In the genomic region with DNA sequence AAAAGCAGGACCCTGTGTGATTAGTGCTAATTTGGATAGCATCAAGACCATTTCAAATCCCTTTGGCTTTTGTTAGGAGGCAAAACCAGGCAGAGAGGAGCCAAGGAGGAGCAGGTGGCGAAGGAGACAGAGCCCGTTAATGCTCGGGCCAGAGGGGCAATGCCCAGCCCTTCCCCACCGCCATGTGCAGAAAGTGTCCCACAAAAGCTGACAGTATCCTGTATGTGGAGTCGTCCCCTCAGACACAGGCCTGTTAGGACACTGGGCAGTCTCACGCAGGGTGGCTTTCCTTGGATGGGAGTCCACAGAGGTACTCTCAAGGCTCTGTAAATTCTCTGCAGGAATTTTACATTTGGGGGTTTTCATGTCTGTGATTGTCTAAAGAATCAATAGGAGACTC, we compare ENCODE assay signal across 20 cellular contexts. TPM values are rescaled to one million over a fixed set of nuclear protein-coding genes. Genes with fewer than 3 reads are reported as not detected.
"Had no signal": no experiment of that assay in that cellular context is flagged by ENCODE, and none has a peak within 500 bp of the region (broad histone marks: within the 10 kb centered on the region; RNA-seq: fewer than 3 reads in every experiment).

No MANE protein-coding gene starts in this region.

- H3K4me3 Mint-ChIP-seq: dendritic cell treated with granulocyte-macrophage colony-stimulating factor and Interleukin-4, amounts not matched to agents 40 ng/mL and 50 ng/mL, for 4 days; effector memory CD8-positive, alpha-beta T cell; naive thymus-derived CD4-positive, alpha-beta T cell; nephron; stimulated activated memory B cell treated with anti-CD40 and anti-IgM and Interleukin-4, amounts not matched to agents 10 μg/mL and 1 μg/mL and 100 μg/mL, for 72 hours; stimulated activated naive CD8-positive, alpha-beta T cell treated with anti-CD3 and anti-CD28 coated beads, Interleukin-15, Interleukin-2, amounts not matched to agents 100 ng/mL and 50 ng/mL, for 24 hours had no signal

- H3K36me3 Mint-ChIP-seq: neural progenitor cell; stimulated activated memory B cell treated with anti-CD40 and anti-IgM and Interleukin-4, amounts not matched to agents 10 μg/mL and 1 μg/mL and 100 μg/mL, for 72 hours had no signal

- H3K27ac Mint-ChIP-seq: dendritic cell treated with granulocyte-macrophage colony-stimulating factor and Interleukin-4, amounts not matched to agents 40 ng/mL and 50 ng/mL, for 4 days; effector memory CD8-positive, alpha-beta T cell; naive thymus-derived CD4-positive, alpha-beta T cell; nephron; neural progenitor cell; stimulated activated memory B cell treated with anti-CD40 and anti-IgM and Interleukin-4, amounts not matched to agents 10 μg/mL and 1 μg/mL and 100 μg/mL, for 72 hours; stimulated activated naive CD8-positive, alpha-beta T cell treated with anti-CD3 and anti-CD28 coated beads, Interleukin-15, Interleukin-2, amounts not matched to agents 100 ng/mL and 50 ng/mL, for 24 hours had no signal

- H3K27me3 Mint-ChIP-seq: dendritic cell treated with granulocyte-macrophage colony-stimulating factor and Interleukin-4, amounts not matched to agents 40 ng/mL and 50 ng/mL, for 4 days; stimulated activated naive CD8-positive, alpha-beta T cell treated with anti-CD3 and anti-CD28 coated beads, Interleukin-15, Interleukin-2, amounts not matched to agents 100 ng/mL and 50 ng/mL, for 24 hours had no signal

- ATAC-seq: effector memory CD8-positive, alpha-beta T cell; gastrocnemius medialis; left cardiac atrium; left lung; naive thymus-derived CD4-positive, alpha-beta T cell; sciatic nerve; stimulated activated memory B cell treated with anti-CD40 and anti-IgM and Interleukin-4, amounts not matched to agents 10 μg/mL and 1 μg/mL and 100 μg/mL, for 72 hours had no signal

- DNase-seq: cerebellar nuclear complex; effector memory CD8-positive, alpha-beta T cell; foreskin fibroblast; gastrocnemius medialis; left cardiac atrium; left lung; mesenchymal stem cell; midbrain; naive thymus-derived CD4-positive, alpha-beta T cell; spleen; stimulated activated CD4-positive, alpha-beta T cell treated with anti-CD3 and anti-CD28 coated beads, Interleukin-4, amount 100 ng/mL, for 4 hours; transverse colon had no signal

- H3K9me3 Mint-ChIP-seq: dendritic cell treated with granulocyte-macrophage colony-stimulating factor and Interleukin-4, amounts not matched to agents 40 ng/mL and 50 ng/mL, for 4 days; effector memory CD8-positive, alpha-beta T cell; nephron; neural progenitor cell; stimulated activated memory B cell treated with anti-CD40 and anti-IgM and Interleukin-4, amounts not matched to agents 10 μg/mL and 1 μg/mL and 100 μg/mL, for 72 hours; stimulated activated naive CD8-positive, alpha-beta T cell treated with anti-CD3 and anti-CD28 coated beads, Interleukin-15, Interleukin-2, amounts not matched to agents 100 ng/mL and 50 ng/mL, for 24 hours had no signal

- H3K4me1 Mint-ChIP-seq: nephron; stimulated activated memory B cell treated with anti-CD40 and anti-IgM and Interleukin-4, amounts not matched to agents 10 μg/mL and 1 μg/mL and 100 μg/mL, for 72 hours had no signal

RNA-seq across cellular contexts. Expression of gene TFCP2L1, which starts 44.8 kb away (rescaled TPM):
- total RNA-seq: glomerular endothelial cell, lung microvascular endothelial cell had no signal
